ENCODE assay signal across 9 cellular contexts in genomic region chr3:152556731-152557254, GRCh38.
DNase-seq lines count a peak whose midpoint lies in the region; ATAC-seq and TF ChIP-seq lines count a peak whose summit lies in the region.
"Had no signal": no experiment of that assay in that cellular context is flagged by ENCODE, and none has a peak within 500 bp of the region (broad histone marks: within the 10 kb centered on the region; RNA-seq: fewer than 3 reads in every experiment).

No MANE protein-coding gene starts in this region.

- no peak overlapping the region for H3K4me2 ChIP-seq in fibroblast of lung (ENCODE audit: extremely low read depth, insufficient read depth, low read length)

- TF ChIP-seq CTCF in fibroblast of lung (conservative IDR thresholded peaks at IDR 0.05 in 1 of 2, IDR thresholded peaks at IDR 0.05 in 1 of 2; ENCODE audit: low read depth in 1 of 2, low read length in 2 of 2), result no peak

- H3K4me1 ChIP-seq in fibroblast of lung (ENCODE audit: control insufficient read depth, extremely low read depth, insufficient read depth, low read length), result no peaks in the 10 kb centered on the region

- peaks cover 3% of the 10 kb centered on the region for H3K4me1 Mint-ChIP-seq in activated T-cell treated with anti-CD3 and anti-CD28 coated beads, Interleukin-2, amount 50 U/mL, for 4 hours (ENCODE audit: low read depth)

- H3K4me3 Mint-ChIP-seq in activated T-cell treated with anti-CD3 and anti-CD28 coated beads, Interleukin-2, amount 50 U/mL, for 4 hours, result no peak overlapping the region

- H3K4me3 ChIP-seq in fibroblast of lung (replicated peaks in 1 of 4; ENCODE audit: control extremely low read depth in 1 of 4, insufficient read depth in 1 of 4, low read depth in 3 of 4, low read length in 4 of 4) (no peak overlapping the region), skeletal muscle cell (ENCODE audit: low read depth, low read length) (no peak overlapping the region)

- no peaks in the 10 kb centered on the region for H3K27me3 ChIP-seq in fibroblast of lung (ENCODE audit: control insufficient read depth, insufficient read depth, low read length)

- no peaks in the 10 kb centered on the region for H4K20me1 ChIP-seq in fibroblast of lung (ENCODE audit: control insufficient read depth, extremely low read depth, insufficient read depth, low read length)

- H3K9me3 ChIP-seq in fibroblast of lung (ENCODE audit: control insufficient read depth, insufficient read depth, low read depth, low read length), result no peaks in the 10 kb centered on the region

- peak; percentile 41 to 57 for ATAC-seq in activated T-cell treated with anti-CD3 and anti-CD28 coated beads, Interleukin-2, amount 50 U/mL, for 4 hours
- peak; percentile 68 for ATAC-seq in HG03460 (IDR thresholded peaks at IDR 0.05; ENCODE audit: unreplicated experiment)

- no peak for DNase-seq in activated T-cell treated with anti-CD3 and anti-CD28 coated beads, Interleukin-2, amount 50 U/mL, for 4 hours
- DNase-seq in activated T-cell treated with anti-CD3 and anti-CD28 coated beads, Interleukin-2, amount 50 U/mL, for 1 hour, result no peak
- DNase-seq in fibroblast of lung (ENCODE audit: low read depth in 2 of 2), result peak; percentile 46 to 59
- DNase-seq in skeletal muscle cell (ENCODE audit: low read depth), result peak; percentile 39
- no peak for DNase-seq in SKM-1 (lab: John Stamatoyannopoulos, UW; ENCODE audit: unreplicated experiment)
- no peak for DNase-seq in NCI-H82 treated with DMSO at 0.1 percent for 48 hours (lab: John Stamatoyannopoulos, UW; ENCODE audit: unreplicated experiment)
- DNase-seq in globus pallidus (ENCODE audit: low spot score), result no peak

- H3K36me3 ChIP-seq in fibroblast of lung (ENCODE audit: control insufficient read depth, insufficient read depth, low read length), result no peaks in the 10 kb centered on the region

- H3K9ac ChIP-seq in fibroblast of lung (ENCODE audit: insufficient read depth, low read length), result no peak overlapping the region

- H3K79me2 ChIP-seq in fibroblast of lung (ENCODE audit: control insufficient read depth, insufficient read depth, low read length), result no peaks in the 10 kb centered on the region

- no peaks in the 10 kb centered on the region for H3K9me3 Mint-ChIP-seq in activated T-cell treated with anti-CD3 and anti-CD28 coated beads, Interleukin-2, amount 50 U/mL, for 4 hours

- H2AFZ ChIP-seq in fibroblast of lung (ENCODE audit: low read length), result no peak overlapping the region

- no peaks in the 10 kb centered on the region for H3K27me3 Mint-ChIP-seq in activated T-cell treated with anti-CD3 and anti-CD28 coated beads, Interleukin-2, amount 50 U/mL, for 4 hours (ENCODE audit: low read depth)

- no peak overlapping the region for H3K27ac ChIP-seq in fibroblast of lung (ENCODE audit: insufficient read depth, low read length)
- H3K27ac ChIP-seq: C4-2B had no signal

- H3K36me3 Mint-ChIP-seq in activated T-cell treated with anti-CD3 and anti-CD28 coated beads, Interleukin-2, amount 50 U/mL, for 4 hours (ENCODE audit: insufficient read depth), result no peaks in the 10 kb centered on the region

Comparison
In these comparisons a context has a peak if more than half of its experiments do, and no peak if none do; other contexts are left out.
1. DNase-seq: peak in fibroblast of lung (2 of 2) and skeletal muscle cell (single experiment); none in activated T-cell treated with anti-CD3 and anti-CD28 coated beads, Interleukin-2, amount 50 U/mL, for 4 hours (single experiment), activated T-cell treated with anti-CD3 and anti-CD28 coated beads, Interleukin-2, amount 50 U/mL, for 1 hour (single experiment), SKM-1 (single experiment), NCI-H82 treated with DMSO at 0.1 percent for 48 hours (single experiment) and globus pallidus (single experiment).